Comparison of ENCODE assay signal across 1 cellular context in the genomic region with DNA sequence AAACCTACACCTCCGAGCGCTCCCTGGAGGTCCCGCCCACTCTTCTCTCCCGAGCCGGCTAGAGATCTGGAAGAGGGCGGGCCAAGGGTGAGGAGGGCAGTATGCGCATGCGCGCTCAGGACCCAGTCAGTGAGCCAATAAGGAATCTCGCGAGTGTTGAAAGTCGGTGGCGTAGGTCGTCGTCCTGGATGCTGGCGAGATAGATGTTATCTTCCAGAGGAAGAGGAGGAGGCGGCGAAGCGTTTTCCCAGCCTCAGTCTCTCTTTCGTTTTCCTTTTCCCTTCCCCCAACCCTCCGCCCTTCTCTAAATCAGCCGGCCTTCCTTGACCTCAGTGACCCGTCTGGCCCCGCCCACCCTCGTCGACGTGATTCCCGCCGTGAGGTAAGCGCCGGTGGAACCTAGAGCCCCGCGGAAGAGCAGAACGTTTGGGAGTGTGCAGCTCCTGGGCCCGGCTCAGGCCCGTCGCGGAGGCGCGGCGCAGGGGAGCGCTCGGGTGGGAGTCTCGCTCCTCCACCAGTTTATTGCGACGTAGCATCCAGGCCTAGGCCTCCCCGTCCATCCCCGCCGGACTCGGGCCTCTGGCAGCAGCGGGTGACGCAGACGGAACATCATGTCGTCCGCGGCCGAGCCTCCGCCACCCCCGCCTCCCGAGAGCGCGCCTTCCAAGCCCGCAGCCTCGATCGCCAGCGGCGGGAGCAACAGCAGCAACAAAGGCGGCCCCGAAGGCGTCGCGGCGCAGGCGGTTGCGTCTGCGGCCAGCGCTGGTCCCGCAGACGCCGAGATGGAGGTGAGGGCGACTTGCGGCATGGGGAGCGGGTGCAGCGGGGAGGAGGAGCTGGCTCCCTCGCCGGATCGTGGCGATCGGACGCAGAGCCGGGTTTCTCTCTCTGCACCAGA.
TF ChIP-seq lines count a peak whose summit lies in the region.

A gene with protein sequence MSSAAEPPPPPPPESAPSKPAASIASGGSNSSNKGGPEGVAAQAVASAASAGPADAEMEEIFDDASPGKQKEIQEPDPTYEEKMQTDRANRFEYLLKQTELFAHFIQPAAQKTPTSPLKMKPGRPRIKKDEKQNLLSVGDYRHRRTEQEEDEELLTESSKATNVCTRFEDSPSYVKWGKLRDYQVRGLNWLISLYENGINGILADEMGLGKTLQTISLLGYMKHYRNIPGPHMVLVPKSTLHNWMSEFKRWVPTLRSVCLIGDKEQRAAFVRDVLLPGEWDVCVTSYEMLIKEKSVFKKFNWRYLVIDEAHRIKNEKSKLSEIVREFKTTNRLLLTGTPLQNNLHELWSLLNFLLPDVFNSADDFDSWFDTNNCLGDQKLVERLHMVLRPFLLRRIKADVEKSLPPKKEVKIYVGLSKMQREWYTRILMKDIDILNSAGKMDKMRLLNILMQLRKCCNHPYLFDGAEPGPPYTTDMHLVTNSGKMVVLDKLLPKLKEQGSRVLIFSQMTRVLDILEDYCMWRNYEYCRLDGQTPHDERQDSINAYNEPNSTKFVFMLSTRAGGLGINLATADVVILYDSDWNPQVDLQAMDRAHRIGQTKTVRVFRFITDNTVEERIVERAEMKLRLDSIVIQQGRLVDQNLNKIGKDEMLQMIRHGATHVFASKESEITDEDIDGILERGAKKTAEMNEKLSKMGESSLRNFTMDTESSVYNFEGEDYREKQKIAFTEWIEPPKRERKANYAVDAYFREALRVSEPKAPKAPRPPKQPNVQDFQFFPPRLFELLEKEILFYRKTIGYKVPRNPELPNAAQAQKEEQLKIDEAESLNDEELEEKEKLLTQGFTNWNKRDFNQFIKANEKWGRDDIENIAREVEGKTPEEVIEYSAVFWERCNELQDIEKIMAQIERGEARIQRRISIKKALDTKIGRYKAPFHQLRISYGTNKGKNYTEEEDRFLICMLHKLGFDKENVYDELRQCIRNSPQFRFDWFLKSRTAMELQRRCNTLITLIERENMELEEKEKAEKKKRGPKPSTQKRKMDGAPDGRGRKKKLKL (plus strand): TSS at position 389 of the 898 bp plus-strand sequence. CDS start 223 bp downstream, at position 612.

TF ChIP-seq in HepG2, 621 proteins besides CTCF, POLR2A, EP300 and RAD21 (continued from another document and continues in another):
- TF ChIP-seq, protein P1, sequence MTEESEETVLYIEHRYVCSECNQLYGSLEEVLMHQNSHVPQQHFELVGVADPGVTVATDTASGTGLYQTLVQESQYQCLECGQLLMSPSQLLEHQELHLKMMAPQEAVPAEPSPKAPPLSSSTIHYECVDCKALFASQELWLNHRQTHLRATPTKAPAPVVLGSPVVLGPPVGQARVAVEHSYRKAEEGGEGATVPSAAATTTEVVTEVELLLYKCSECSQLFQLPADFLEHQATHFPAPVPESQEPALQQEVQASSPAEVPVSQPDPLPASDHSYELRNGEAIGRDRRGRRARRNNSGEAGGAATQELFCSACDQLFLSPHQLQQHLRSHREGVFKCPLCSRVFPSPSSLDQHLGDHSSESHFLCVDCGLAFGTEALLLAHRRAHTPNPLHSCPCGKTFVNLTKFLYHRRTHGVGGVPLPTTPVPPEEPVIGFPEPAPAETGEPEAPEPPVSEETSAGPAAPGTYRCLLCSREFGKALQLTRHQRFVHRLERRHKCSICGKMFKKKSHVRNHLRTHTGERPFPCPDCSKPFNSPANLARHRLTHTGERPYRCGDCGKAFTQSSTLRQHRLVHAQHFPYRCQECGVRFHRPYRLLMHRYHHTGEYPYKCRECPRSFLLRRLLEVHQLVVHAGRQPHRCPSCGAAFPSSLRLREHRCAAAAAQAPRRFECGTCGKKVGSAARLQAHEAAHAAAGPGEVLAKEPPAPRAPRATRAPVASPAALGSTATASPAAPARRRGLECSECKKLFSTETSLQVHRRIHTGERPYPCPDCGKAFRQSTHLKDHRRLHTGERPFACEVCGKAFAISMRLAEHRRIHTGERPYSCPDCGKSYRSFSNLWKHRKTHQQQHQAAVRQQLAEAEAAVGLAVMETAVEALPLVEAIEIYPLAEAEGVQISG (CRISPR knock-in tag; IDR thresholded peaks at IDR 0.05) = peak; percentile 27
- TF ChIP-seq E2F2 (CRISPR knock-in tag; IDR thresholded peaks at IDR 0.05; ENCODE audit: borderline replicate concordance) = no peak
- no peak for TF ChIP-seq TAF15 (IDR thresholded peaks at IDR 0.05; ENCODE audit: low read depth, low read length, poor library complexity, severe bottlenecking)
- TF ChIP-seq NR2C2 (CRISPR knock-in tag; IDR thresholded peaks at IDR 0.05; ENCODE audit: borderline replicate concordance) = peak; percentile 92
- TF ChIP-seq DRAP1 (CRISPR knock-in tag; IDR thresholded peaks at IDR 0.05) = peak; percentile 70
- 0 out of 2 replicates have a peak, but pooled peaks have one; percentile 24 for TF ChIP-seq ZNF839 (CRISPR knock-in tag; IDR thresholded peaks at IDR 0.05; ENCODE audit: borderline replicate concordance)
- TF ChIP-seq AGO2 (optimal IDR thresholded peaks at IDR 0.05; ENCODE audit: low read depth, low read length) = peak; percentile 81
- peak; percentile 46; the same call in 1 of the 2 replicates for TF ChIP-seq NCOR1 (IDR thresholded peaks at IDR 0.05; ENCODE audit: borderline replicate concordance, low read length)
- no peak for TF ChIP-seq HNRNPH1 (optimal IDR thresholded peaks at IDR 0.05; ENCODE audit: low read depth, low read length)
- no peak for TF ChIP-seq MBD4 (IDR thresholded peaks at IDR 0.05; ENCODE audit: borderline replicate concordance, low read length)
- TF ChIP-seq HOXA7 (CRISPR knock-in tag; IDR thresholded peaks at IDR 0.05) = no peak
- no peak for TF ChIP-seq CCAR2 (optimal IDR thresholded peaks at IDR 0.05; ENCODE audit: low read depth, low read length)
- TF ChIP-seq, protein P2, sequence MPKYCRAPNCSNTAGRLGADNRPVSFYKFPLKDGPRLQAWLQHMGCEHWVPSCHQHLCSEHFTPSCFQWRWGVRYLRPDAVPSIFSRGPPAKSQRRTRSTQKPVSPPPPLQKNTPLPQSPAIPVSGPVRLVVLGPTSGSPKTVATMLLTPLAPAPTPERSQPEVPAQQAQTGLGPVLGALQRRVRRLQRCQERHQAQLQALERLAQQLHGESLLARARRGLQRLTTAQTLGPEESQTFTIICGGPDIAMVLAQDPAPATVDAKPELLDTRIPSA (CRISPR knock-in tag; IDR thresholded peaks at IDR 0.05; ENCODE audit: borderline replicate concordance) = no peak
- no peak for TF ChIP-seq ZFP36 (IDR thresholded peaks at IDR 0.05; ENCODE audit: borderline replicate concordance, low read depth, low read length, partially characterized antibody)
- TF ChIP-seq, protein P3, sequence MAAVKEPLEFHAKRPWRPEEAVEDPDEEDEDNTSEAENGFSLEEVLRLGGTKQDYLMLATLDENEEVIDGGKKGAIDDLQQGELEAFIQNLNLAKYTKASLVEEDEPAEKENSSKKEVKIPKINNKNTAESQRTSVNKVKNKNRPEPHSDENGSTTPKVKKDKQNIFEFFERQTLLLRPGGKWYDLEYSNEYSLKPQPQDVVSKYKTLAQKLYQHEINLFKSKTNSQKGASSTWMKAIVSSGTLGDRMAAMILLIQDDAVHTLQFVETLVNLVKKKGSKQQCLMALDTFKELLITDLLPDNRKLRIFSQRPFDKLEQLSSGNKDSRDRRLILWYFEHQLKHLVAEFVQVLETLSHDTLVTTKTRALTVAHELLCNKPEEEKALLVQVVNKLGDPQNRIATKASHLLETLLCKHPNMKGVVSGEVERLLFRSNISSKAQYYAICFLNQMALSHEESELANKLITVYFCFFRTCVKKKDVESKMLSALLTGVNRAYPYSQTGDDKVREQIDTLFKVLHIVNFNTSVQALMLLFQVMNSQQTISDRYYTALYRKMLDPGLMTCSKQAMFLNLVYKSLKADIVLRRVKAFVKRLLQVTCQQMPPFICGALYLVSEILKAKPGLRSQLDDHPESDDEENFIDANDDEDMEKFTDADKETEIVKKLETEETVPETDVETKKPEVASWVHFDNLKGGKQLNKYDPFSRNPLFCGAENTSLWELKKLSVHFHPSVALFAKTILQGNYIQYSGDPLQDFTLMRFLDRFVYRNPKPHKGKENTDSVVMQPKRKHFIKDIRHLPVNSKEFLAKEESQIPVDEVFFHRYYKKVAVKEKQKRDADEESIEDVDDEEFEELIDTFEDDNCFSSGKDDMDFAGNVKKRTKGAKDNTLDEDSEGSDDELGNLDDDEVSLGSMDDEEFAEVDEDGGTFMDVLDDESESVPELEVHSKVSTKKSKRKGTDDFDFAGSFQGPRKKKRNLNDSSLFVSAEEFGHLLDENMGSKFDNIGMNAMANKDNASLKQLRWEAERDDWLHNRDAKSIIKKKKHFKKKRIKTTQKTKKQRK (IDR thresholded peaks at IDR 0.05; ENCODE audit: low read length) = no peak
- TF ChIP-seq, protein P4, sequence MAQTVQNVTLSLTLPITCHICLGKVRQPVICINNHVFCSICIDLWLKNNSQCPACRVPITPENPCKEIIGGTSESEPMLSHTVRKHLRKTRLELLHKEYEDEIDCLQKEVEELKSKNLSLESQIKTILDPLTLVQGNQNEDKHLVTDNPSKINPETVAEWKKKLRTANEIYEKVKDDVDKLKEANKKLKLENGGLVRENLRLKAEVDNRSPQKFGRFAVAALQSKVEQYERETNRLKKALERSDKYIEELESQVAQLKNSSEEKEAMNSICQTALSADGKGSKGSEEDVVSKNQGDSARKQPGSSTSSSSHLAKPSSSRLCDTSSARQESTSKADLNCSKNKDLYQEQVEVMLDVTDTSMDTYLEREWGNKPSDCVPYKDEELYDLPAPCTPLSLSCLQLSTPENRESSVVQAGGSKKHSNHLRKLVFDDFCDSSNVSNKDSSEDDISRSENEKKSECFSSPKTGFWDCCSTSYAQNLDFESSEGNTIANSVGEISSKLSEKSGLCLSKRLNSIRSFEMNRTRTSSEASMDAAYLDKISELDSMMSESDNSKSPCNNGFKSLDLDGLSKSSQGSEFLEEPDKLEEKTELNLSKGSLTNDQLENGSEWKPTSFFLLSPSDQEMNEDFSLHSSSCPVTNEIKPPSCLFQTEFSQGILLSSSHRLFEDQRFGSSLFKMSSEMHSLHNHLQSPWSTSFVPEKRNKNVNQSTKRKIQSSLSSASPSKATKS (CRISPR knock-in tag; IDR thresholded peaks at IDR 0.05) = no peak
- no peak for TF ChIP-seq ZNF510 (CRISPR knock-in tag; IDR thresholded peaks at IDR 0.05; ENCODE audit: low read depth)
- peak; percentile 88 for TF ChIP-seq ZNF407 (CRISPR knock-in tag; IDR thresholded peaks at IDR 0.05; ENCODE audit: not compliant biosample characterization)
- TF ChIP-seq ZFP90 (CRISPR knock-in tag; IDR thresholded peaks at IDR 0.05; ENCODE audit: borderline replicate concordance) = no peak; the same call in 1 of the 2 replicates
- TF ChIP-seq NR1H2 (CRISPR knock-in tag; IDR thresholded peaks at IDR 0.05; ENCODE audit: borderline replicate concordance, low read depth) = peak; percentile 90; the same call in 1 of the 2 replicates
- no peak for TF ChIP-seq ZNF10 (CRISPR knock-in tag; IDR thresholded peaks at IDR 0.05; ENCODE audit: borderline replicate concordance, low read depth)
- peak; percentile 78 for TF ChIP-seq THAP11 (CRISPR knock-in tag; IDR thresholded peaks at IDR 0.05)
- TF ChIP-seq KLF16 (CRISPR knock-in tag; IDR thresholded peaks at IDR 0.05) = no peak; a peak in 1 of 4 replicates
- no peak for TF ChIP-seq ZNF260 (CRISPR knock-in tag; IDR thresholded peaks at IDR 0.05; ENCODE audit: borderline replicate concordance, low read depth)
